Comparison of ENCODE assay signal across 7 cellular contexts in genomic region chr2:200774920-200775319, GRCh38.
"Had no signal": no experiment of that assay in that cellular context is flagged by ENCODE, and none has a peak within 500 bp of the region (broad histone marks: within the 10 kb centered on the region; RNA-seq: fewer than 3 reads in every experiment).

No MANE protein-coding gene starts in this region.

- ATAC-seq: K562 had no signal

- FAIRE-seq: HTR-8/SVneo, K562 had no signal

- H3K4me3 ChIP-seq: K562 had no signal

- DNase-seq: GOT3, H7, HCEC 1CT, IMR-90, KG1 had no signal
